In genomic region chr20:7770046-7770445, GRCh38 we compare ENCODE assay signal across 25 cellular contexts.
A peak's percentile ranks its signal among the peaks of the same experiment; 100 is the strongest.
DNase-seq lines count a peak whose midpoint lies in the region; ATAC-seq and TF ChIP-seq lines count a peak whose summit lies in the region.
"Had no signal": no experiment of that assay in that cellular context is flagged by ENCODE, and none has a peak within 500 bp of the region (broad histone marks: within the 10 kb centered on the region; RNA-seq: fewer than 3 reads in every experiment).

No MANE protein-coding gene starts in this region.

- ATAC-seq in HG03565 (IDR thresholded peaks at IDR 0.05; ENCODE audit: unreplicated experiment) = no peak

- H3K4me2 ChIP-seq in mammary epithelial cell (ENCODE audit: insufficient read depth, low read depth, low read length) = no peak overlapping the region
- H3K4me2 ChIP-seq in osteoblast (ENCODE audit: insufficient read depth, low read length) = no peak overlapping the region

- TF ChIP-seq CTCF in MCF 10A (IDR thresholded peaks at IDR 0.05; ENCODE audit: unreplicated experiment) (no peak), mammary epithelial cell (conservative IDR thresholded peaks at IDR 0.05 in 1 of 2, IDR thresholded peaks at IDR 0.05 in 1 of 2; ENCODE audit: extremely low read depth in 1 of 2, insufficient read depth in 1 of 2, low read depth in 1 of 2, low read length in 2 of 2) (no peak), osteoblast (IDR thresholded peaks at IDR 0.05; ENCODE audit: extremely low read depth, low read depth, low read length) (no peak)

- H3K4me3 ChIP-seq in mammary epithelial cell (replicated peaks in 1 of 3; ENCODE audit: insufficient read depth in 1 of 3, low read depth in 2 of 3, low read length in 3 of 3) (no peak overlapping the region), osteoblast (ENCODE audit: insufficient read depth, low read length) (no peak overlapping the region)
- H3K4me3 ChIP-seq: ascending aorta, cardiac muscle cell, SK-N-MC, thyroid gland had no signal

- no peaks in the 10 kb centered on the region for H3K36me3 Mint-ChIP-seq in MCF 10A (ENCODE audit: insufficient read depth, unreplicated experiment)
- H3K36me3 Mint-ChIP-seq: activated naive CD8-positive, alpha-beta T cell treated with anti-CD3 and anti-CD28 coated beads, Interleukin-2, amount 10 ng/mL, durations not matched to agents 7 days and 5 days; memory B cell had no signal

- H3K4me1 Mint-ChIP-seq in MCF 10A (ENCODE audit: insufficient read depth, unreplicated experiment) = peaks cover 25% of the 10 kb centered on the region
- H3K4me1 Mint-ChIP-seq: memory B cell, nephron progenitor cell had no signal

- WGBS in mammary epithelial cell (ENCODE audit: low coverage, missing lambda C conversion rate) = 96% methylated on average over 2 of the region's 2 CpGs

- DNase-seq in MCF 10A (ENCODE audit: unreplicated experiment) = no peak
- no peak for DNase-seq in mammary epithelial cell
- peak; percentile 63 for DNase-seq in NCI-H345 treated with DMSO at 0.1 percent for 48 hours (lab: John Stamatoyannopoulos, UW; ENCODE audit: unreplicated experiment)
- DNase-seq in SHP77 treated with DMSO at 0.1 percent for 48 hours (lab: John Stamatoyannopoulos, UW) = peak; percentile 90
- DNase-seq in osteoblast (ENCODE audit: insufficient read length, low spot score, missing footprints) = no peak
- DNase-seq in NOMO-1 (lab: John Stamatoyannopoulos, UW; ENCODE audit: unreplicated experiment in 2 of 2) = no peak
- DNase-seq: ACHN; activated B cell treated with CpG ODN at 0.5 μM for 24 hours; activated gamma-delta T cell; activated naive CD8-positive, alpha-beta T cell treated with anti-CD3 and anti-CD28 coated beads, Interleukin-2, amount 10 ng/mL, durations not matched to agents 7 days and 5 days; activated T-cell treated with anti-CD3 and anti-CD28 coated beads, Interleukin-2, amount 50 U/mL, for 1 hour; effector CD8-positive, alpha-beta T cell; glutamatergic neuron; GOT3; IMR-90; nephron progenitor cell; stimulated activated CD4-positive, alpha-beta T cell treated with anti-CD3 and anti-CD28 coated beads, Interleukin-4, amount 100 ng/mL, for 24 hours; thyroid gland had no signal

- H3K27ac Mint-ChIP-seq in MCF 10A (ENCODE audit: low read depth, unreplicated experiment) = peak overlapping the region; percentile 76
- H3K27ac Mint-ChIP-seq: activated B cell treated with CpG ODN at 0.5 μM for 24 hours; activated CD4-positive, alpha-beta T cell treated with anti-CD3 and anti-CD28 coated beads, Interleukin-2, amount 10 ng/mL, durations not matched to agents 7 days and 5 days; activated naive CD8-positive, alpha-beta T cell treated with anti-CD3 and anti-CD28 coated beads, Interleukin-2, amount 10 ng/mL, durations not matched to agents 7 days and 5 days; memory B cell; nephron progenitor cell had no signal

- no peaks in the 10 kb centered on the region for H3K27me3 Mint-ChIP-seq in MCF 10A (ENCODE audit: insufficient read depth, unreplicated experiment)
- H3K27me3 Mint-ChIP-seq: activated B cell treated with CpG ODN at 0.5 μM for 24 hours; activated naive CD8-positive, alpha-beta T cell treated with anti-CD3 and anti-CD28 coated beads, Interleukin-2, amount 10 ng/mL, durations not matched to agents 7 days and 5 days; memory B cell had no signal

- CTCF ChIA-PET in MCF 10A (lab: Yijun Ruan, JAX) (no interaction called here), mammary epithelial cell (lab: Charles Lee; ENCODE audit: low non-redundant PET) (interaction anchor here (0.6 kb wide), 1 partner anchor 484 kb away, joined by 5 read pairs; no protein-coding TSS in a partner anchor)

- POLR2A ChIA-PET in MCF 10A (lab: Yijun Ruan, JAX) = interaction anchor here (0.6 to 1.7 kb wide), 4 partner anchors 11 to 272 kb away, joined by 4 to 5 read pairs (median 4); no protein-coding TSS in a partner anchor

- no peak overlapping the region for H2AFZ ChIP-seq in mammary epithelial cell (ENCODE audit: low read depth, low read length)
- H2AFZ ChIP-seq in osteoblast (ENCODE audit: low read length) = no peak overlapping the region

- H3K36me3 ChIP-seq in mammary epithelial cell (ENCODE audit: insufficient read depth, low read length) (no peaks in the 10 kb centered on the region), osteoblast (ENCODE audit: insufficient read depth, low read length) (no peaks in the 10 kb centered on the region)
- H3K36me3 ChIP-seq: ascending aorta, cardiac muscle cell, thyroid gland had no signal

- H4K20me1 ChIP-seq in mammary epithelial cell (ENCODE audit: insufficient read depth, low read length) = no peaks in the 10 kb centered on the region
- no peaks in the 10 kb centered on the region for H4K20me1 ChIP-seq in osteoblast (ENCODE audit: insufficient read depth, low read length)

- H3K27me3 ChIP-seq in mammary epithelial cell (ENCODE audit: insufficient read depth, low read length) (no peaks in the 10 kb centered on the region), osteoblast (ENCODE audit: insufficient read depth, low read length) (no peaks in the 10 kb centered on the region)
- H3K27me3 ChIP-seq: ascending aorta, cardiac muscle cell, thyroid gland had no signal

- H3K4me1 ChIP-seq in mammary epithelial cell (ENCODE audit: insufficient read depth, low read length) (peaks cover 14% of the 10 kb centered on the region), osteoblast (ENCODE audit: insufficient read depth, low read length) (no peaks in the 10 kb centered on the region)
- H3K4me1 ChIP-seq: thyroid gland had no signal

- intact Hi-C loops in MCF 10A (cut with micrococcal nuclease) = no loop called here
- intact Hi-C loops in mammary epithelial cell (cut with micrococcal nuclease) = loop anchor here (5.0 kb wide), 2 partner anchors 33 to 72 kb away; no protein-coding TSS in a partner anchor

- H3K4me3 Mint-ChIP-seq in MCF 10A (ENCODE audit: unreplicated experiment) = no peak overlapping the region
- H3K4me3 Mint-ChIP-seq: activated B cell treated with CpG ODN at 0.5 μM for 24 hours; activated CD4-positive, alpha-beta T cell treated with anti-CD3 and anti-CD28 coated beads, Interleukin-2, amount 10 ng/mL, durations not matched to agents 7 days and 5 days; activated naive CD8-positive, alpha-beta T cell treated with anti-CD3 and anti-CD28 coated beads, Interleukin-2, amount 10 ng/mL, durations not matched to agents 7 days and 5 days; memory B cell; nephron progenitor cell had no signal

- dilution Hi-C loops in mammary epithelial cell (cut with HindIII; ENCODE audit: low sequenced_read_pairs) = no loop called here

- H3K9ac ChIP-seq in mammary epithelial cell (ENCODE audit: insufficient read depth, low read length) = no peak overlapping the region

- H3K79me2 ChIP-seq in mammary epithelial cell (ENCODE audit: insufficient read depth, low read length) (no peaks in the 10 kb centered on the region), osteoblast (ENCODE audit: insufficient read depth, low read length) (no peaks in the 10 kb centered on the region)

- H3K27ac ChIP-seq in mammary epithelial cell (ENCODE audit: insufficient read depth, low read depth, low read length) = no peak overlapping the region
- H3K27ac ChIP-seq in osteoblast (ENCODE audit: low read depth, low read length) = no peak overlapping the region
- H3K27ac ChIP-seq: ascending aorta, cardiac muscle cell, RWPE1, SK-N-MC, thyroid gland had no signal

- in situ Hi-C loops in mammary epithelial cell (cut with MboI; ENCODE audit: low sequenced_read_pairs in 2 of 2) = no loop called here

- BruUV-seq in MCF 10A (replicated peaks; lab: Mats Ljungman, UMichigan) (no TSS peak), mammary epithelial cell (replicated peaks; lab: Mats Ljungman, UMichigan) (no TSS peak)

- H3K9me3 Mint-ChIP-seq in MCF 10A (ENCODE audit: unreplicated experiment) = peaks cover 21% of the 10 kb centered on the region
- H3K9me3 Mint-ChIP-seq: activated naive CD8-positive, alpha-beta T cell treated with anti-CD3 and anti-CD28 coated beads, Interleukin-2, amount 10 ng/mL, durations not matched to agents 7 days and 5 days had no signal

- H3K9me3 ChIP-seq in mammary epithelial cell (replicated peaks; ENCODE audit: insufficient read depth, low read length) = peaks cover 8% of the 10 kb centered on the region
- no peaks in the 10 kb centered on the region for H3K9me3 ChIP-seq in osteoblast (ENCODE audit: low read depth, low read length)
- H3K9me3 ChIP-seq: ascending aorta, thyroid gland had no signal

Comparison
In these comparisons a context has a peak if more than half of its experiments do, and no peak if none do; other contexts are left out.
1. DNase-seq: peak in NCI-H345 treated with DMSO at 0.1 percent for 48 hours (single experiment) and SHP77 treated with DMSO at 0.1 percent for 48 hours (single experiment); none in MCF 10A (single experiment), mammary epithelial cell (single experiment), osteoblast (single experiment) and NOMO-1 (0 of 2).